In genomic region chr1:102875756-102876155, GRCh38 we compare ENCODE assay signal across 19 cellular contexts.
"Had no signal": no experiment of that assay in that cellular context is flagged by ENCODE, and none has a peak within 500 bp of the region (broad histone marks: within the 10 kb centered on the region; RNA-seq: fewer than 3 reads in every experiment).

No MANE protein-coding gene starts in this region.

- H3K4me3 Mint-ChIP-seq: immature natural killer cell; memory B cell; mesothelial cell of epicardium; natural killer cell; neural crest cell; stimulated activated memory B cell treated with anti-CD40 and anti-IgM and Interleukin-4, amounts not matched to agents 10 μg/mL and 1 μg/mL and 100 μg/mL, for 72 hours; stimulated activated naive CD8-positive, alpha-beta T cell treated with anti-CD3 and anti-CD28 coated beads, Interleukin-15, amount 100 ng/mL, for 72 hours had no signal

- H3K27ac Mint-ChIP-seq: immature natural killer cell; memory B cell; mesothelial cell of epicardium; natural killer cell; stimulated activated memory B cell treated with anti-CD40 and anti-IgM and Interleukin-4, amounts not matched to agents 10 μg/mL and 1 μg/mL and 100 μg/mL, for 72 hours; stimulated activated naive CD8-positive, alpha-beta T cell treated with anti-CD3 and anti-CD28 coated beads, Interleukin-15, amount 100 ng/mL, for 72 hours had no signal

- H3K27me3 Mint-ChIP-seq: memory B cell; stimulated activated memory B cell treated with anti-CD40 and anti-IgM and Interleukin-4, amounts not matched to agents 10 μg/mL and 1 μg/mL and 100 μg/mL, for 72 hours; stimulated activated naive CD8-positive, alpha-beta T cell treated with anti-CD3 and anti-CD28 coated beads, Interleukin-15, amount 100 ng/mL, for 72 hours had no signal

- DNase-seq: dermis blood vessel endothelial cell; erythroblast; immature natural killer cell; left ventricle myocardium inferior; lower lobe of right lung; natural killer cell; posterior cingulate gyrus; spleen; stimulated activated CD4-positive, alpha-beta T cell treated with anti-CD3 and anti-CD28 coated beads, Interleukin-15, amount 100 ng/mL, for 24 hours; stimulated activated CD4-positive, alpha-beta T cell treated with anti-CD3 and anti-CD28 coated beads, Interleukin-1b, Interleukin-23, amount 100 ng/mL, for 48 hours; stimulated activated CD4-positive, alpha-beta T cell treated with anti-CD3 and anti-CD28 coated beads, Interleukin-4, amount 100 ng/mL, for 24 hours; stimulated activated naive CD8-positive, alpha-beta T cell treated with anti-CD3 and anti-CD28 coated beads, Interleukin-15, amount 100 ng/mL, for 72 hours; testis had no signal

- H3K9me3 Mint-ChIP-seq: neural crest cell had no signal

- ATAC-seq: foreskin keratinocyte; lower lobe of right lung; natural killer cell; sciatic nerve; stimulated activated memory B cell treated with anti-CD40 and anti-IgM and Interleukin-4, amounts not matched to agents 10 μg/mL and 1 μg/mL and 100 μg/mL, for 72 hours; stimulated activated naive CD8-positive, alpha-beta T cell treated with anti-CD3 and anti-CD28 coated beads, Interleukin-15, amount 100 ng/mL, for 72 hours had no signal

- H3K36me3 Mint-ChIP-seq: memory B cell; natural killer cell; stimulated activated memory B cell treated with anti-CD40 and anti-IgM and Interleukin-4, amounts not matched to agents 10 μg/mL and 1 μg/mL and 100 μg/mL, for 72 hours had no signal

- H3K4me1 Mint-ChIP-seq: immature natural killer cell; memory B cell; mesothelial cell of epicardium; natural killer cell; neural crest cell; stimulated activated memory B cell treated with anti-CD40 and anti-IgM and Interleukin-4, amounts not matched to agents 10 μg/mL and 1 μg/mL and 100 μg/mL, for 72 hours; stimulated activated naive CD8-positive, alpha-beta T cell treated with anti-CD3 and anti-CD28 coated beads, Interleukin-15, amount 100 ng/mL, for 72 hours had no signal
